ENCODE assay signal across 8 cellular contexts in genomic region chr9:129336601-129337286, GRCh38.
A peak's percentile ranks its signal among the peaks of the same experiment; 100 is the strongest.
DNase-seq lines count a peak whose midpoint lies in the region; ATAC-seq, FAIRE-seq and TF ChIP-seq lines count a peak whose summit lies in the region.

No MANE protein-coding gene starts in this region.

- H3K79me2 ChIP-seq in GM12878 (ENCODE audit: control insufficient read depth, insufficient read depth, low read length): no peaks in the 10 kb centered on the region

- H3K4me1 ChIP-seq in GM12878 (ENCODE audit: control insufficient read depth, insufficient read depth, low read length): peaks cover 7% of the 10 kb centered on the region; the same call in 1 of the 2 replicates

- POLR2A ChIA-PET in AG04449 (lab: Yijun Ruan, JAX) (no interaction called here), GM12878 (lab: Charles Lee) (no interaction called here)

- in situ Hi-C loops in GM12878 (cut with MboI): no loop called here

- FAIRE-seq in GM12878 (lab: Jason Lieb, UNC): no peak

- TF ChIP-seq POLR2A in GM12878 (IDR thresholded peaks at IDR 0.05; ENCODE audit: low read depth, low read length): no peak

- H3K36me3 ChIP-seq in GM12878 (ENCODE audit: control insufficient read depth in 2 of 2, insufficient read depth in 2 of 2, low read length in 1 of 2): no peaks in the 10 kb centered on the region

- TF ChIP-seq RAD21 in GM12878 (IDR thresholded peaks at IDR 0.05; ENCODE audit: insufficient read depth, low read depth, low read length): no peak

- no peaks in the 10 kb centered on the region for H3K9me3 ChIP-seq in GM12878 (replicated peaks; ENCODE audit: control insufficient read depth, insufficient read depth, low read length)

- WGBS in GM12878 (ENCODE audit: insufficient coverage, insufficient replicate concordance, low lambda C conversion rate, missing lambda C conversion rate): under 1% methylated on average over 22 of the region's 51 CpGs

- H3K4me2 ChIP-seq in GM12878 (ENCODE audit: control insufficient read depth, insufficient read depth): peak overlapping the region; percentile 59; the same call in 1 of the 2 replicates

- no peaks in the 10 kb centered on the region for H4K20me1 ChIP-seq in GM12878 (ENCODE audit: control insufficient read depth, insufficient read depth)

- TF ChIP-seq CTCF in AG04449 (IDR thresholded peaks at IDR 0.05; ENCODE audit: insufficient read depth, low read length, missing control alignments) (no peak), GM12878 (IDR thresholded peaks at IDR 0.05 in 2 of 3, conservative IDR thresholded peaks at IDR 0.05 in 1 of 3; ENCODE audit: control insufficient read depth in 2 of 3, extremely low read depth in 1 of 3, insufficient read depth in 1 of 3, low read depth in 3 of 3, low read length in 3 of 3) (no peak)

- DNase-seq in AG04449 (ENCODE audit: low read depth, low spot score): peak; percentile 23
- DNase-seq in NAMALWA (ENCODE audit: low spot score): peak; percentile 72
- DNase-seq in GM12878 (ENCODE audit: low read depth, low spot score): no peak
- DNase-seq in islet precursor cell: peak; percentile 82
- no peak for DNase-seq in stimulated activated effector memory CD8-positive, alpha-beta T cell treated with anti-CD3 and anti-CD28 coated beads, Interleukin-12 subunit alpha, Interleukin-12 subunit beta, amount 100 ng/mL, for 72 hours (ENCODE audit: low spot score in 2 of 2)
- no peak for DNase-seq in NCI-H1694 (lab: John Stamatoyannopoulos, UW)
- no peak for DNase-seq in NCI-H82 (lab: John Stamatoyannopoulos, UW)

- H3K4me3 Mint-ChIP-seq in stimulated activated effector memory CD8-positive, alpha-beta T cell treated with anti-CD3 and anti-CD28 coated beads, Interleukin-12 subunit alpha, Interleukin-12 subunit beta, amount 100 ng/mL, for 72 hours: peak overlapping the region; percentile 70

- H3K4me1 Mint-ChIP-seq in stimulated activated effector memory CD8-positive, alpha-beta T cell treated with anti-CD3 and anti-CD28 coated beads, Interleukin-12 subunit alpha, Interleukin-12 subunit beta, amount 100 ng/mL, for 72 hours: no peaks in the 10 kb centered on the region

- SMC1A ChIA-PET in GM12878 (lab: Charles Lee; ENCODE audit: uncharacterized antibody, unreplicated experiment): no interaction called here

- no peaks in the 10 kb centered on the region for H3K36me3 Mint-ChIP-seq in stimulated activated effector memory CD8-positive, alpha-beta T cell treated with anti-CD3 and anti-CD28 coated beads, Interleukin-12 subunit alpha, Interleukin-12 subunit beta, amount 100 ng/mL, for 72 hours

- H3K4me3 ChIP-seq in AG04449 (ENCODE audit: low read depth, low read length) (peak overlapping the region; percentile 23), GM12878 (peak overlapping the region; percentile 36; the same call in 1 of the 2 replicates)

- CTCF ChIA-PET in AG04449 (lab: Yijun Ruan, JAX): interaction anchor here (1.4 to 3.3 kb wide), 4 partner anchors 163 to 198 kb away, joined by 3 to 16 read pairs (median 5); no protein-coding TSS in a partner anchor
- CTCF ChIA-PET in GM12878 (lab: Yijun Ruan, JAX): no interaction called here

- no peak overlapping the region for H3K27ac ChIP-seq in GM12878 (ENCODE audit: control insufficient read depth, insufficient read depth)

- peaks cover 5 to 7% of the 10 kb centered on the region in 2 experiments; a peak in 3 of 4 replicates for H3K27me3 ChIP-seq in GM12878 (replicated peaks in 1 of 2; ENCODE audit: control insufficient read depth in 2 of 2, insufficient read depth in 2 of 2, low read length in 1 of 2)

- no TSS peak for BruUV-seq in GM12878 (replicated peaks; lab: Mats Ljungman, UMichigan)

- no peaks in the 10 kb centered on the region for H3K9me3 Mint-ChIP-seq in stimulated activated effector memory CD8-positive, alpha-beta T cell treated with anti-CD3 and anti-CD28 coated beads, Interleukin-12 subunit alpha, Interleukin-12 subunit beta, amount 100 ng/mL, for 72 hours

- no peak overlapping the region for H3K9ac ChIP-seq in GM12878 (ENCODE audit: control insufficient read depth, insufficient read depth, low read length)

- H3K27ac Mint-ChIP-seq in stimulated activated effector memory CD8-positive, alpha-beta T cell treated with anti-CD3 and anti-CD28 coated beads, Interleukin-12 subunit alpha, Interleukin-12 subunit beta, amount 100 ng/mL, for 72 hours: no peak overlapping the region

- H2AFZ ChIP-seq in GM12878 (ENCODE audit: control insufficient read depth, low read depth, low read length): no peak overlapping the region

- intact Hi-C loops in GM12878 (cut with micrococcal nuclease; ENCODE audit: unreplicated experiment): no loop called here

- TF ChIP-seq EP300 in GM12878 (IDR thresholded peaks at IDR 0.05; ENCODE audit: borderline replicate concordance in 1 of 2, control insufficient read depth in 1 of 2, low read depth in 2 of 2, low read length in 2 of 2): no peak

- ATAC-seq in GM12878 (peak; percentile 61), GM21717 (IDR thresholded peaks at IDR 0.05; ENCODE audit: unreplicated experiment) (no peak)
- peak; percentile 66 for ATAC-seq in stimulated activated effector memory CD8-positive, alpha-beta T cell treated with anti-CD3 and anti-CD28 coated beads, Interleukin-12 subunit alpha, Interleukin-12 subunit beta, amount 100 ng/mL, for 72 hours

- RAD21 ChIA-PET in GM12878 (lab: Charles Lee; ENCODE audit: unreplicated experiment): no interaction called here

TF ChIP-seq in GM12878, 131 proteins besides CTCF, POLR2A, EP300 and RAD21:
- peak; percentile 72; the same call in 2 of the 3 replicates for TF ChIP-seq POU2F2 (IDR thresholded peaks at IDR 0.05; ENCODE audit: borderline replicate concordance, low read depth, low read length)
- no peak for TF ChIP-seq GABPA (IDR thresholded peaks at IDR 0.05; ENCODE audit: low read depth)
TF ChIP-seq in GM12878: peak in this region for 1.

Comparison
In these comparisons a context has a peak if more than half of its experiments do, and no peak if none do; other contexts are left out.
1. DNase-seq: peak in AG04449 (single experiment), NAMALWA (single experiment) and islet precursor cell (single experiment); none in GM12878 (single experiment), stimulated activated effector memory CD8-positive, alpha-beta T cell treated with anti-CD3 and anti-CD28 coated beads, Interleukin-12 subunit alpha, Interleukin-12 subunit beta, amount 100 ng/mL, for 72 hours (0 of 2), NCI-H1694 (single experiment) and NCI-H82 (single experiment).